10 cellular contexts compared by ENCODE assay signal in genomic region chr11:118841469-118842222, GRCh38. TPM values are rescaled to one million over a fixed set of nuclear protein-coding genes. Genes with fewer than 3 reads are reported as not detected.
DNase-seq lines count a peak whose midpoint lies in the region; ATAC-seq and TF ChIP-seq lines count a peak whose summit lies in the region.
"Had no signal": no experiment of that assay in that cellular context is flagged by ENCODE, and none has a peak within 500 bp of the region (broad histone marks: within the 10 kb centered on the region; RNA-seq: fewer than 3 reads in every experiment).

No MANE protein-coding gene starts in this region.

- H3K4me1 ChIP-seq in stomach = peaks cover 0 to 16% (median 5%) of the 10 kb centered on the region in 4 donors

- TF ChIP-seq POLR2A in stomach (IDR thresholded peaks at IDR 0.05) = no peak

- H3K9me3 ChIP-seq in KOPT-K1 (ENCODE audit: insufficient read depth, low read length, poor library complexity, severe bottlenecking) (no peaks in the 10 kb centered on the region), stomach (no peaks in the 10 kb centered on the region)

- WGBS in stomach, 5 donors = 71 to 82% (median 73%) methylated on average over 8 of the region's 8 CpGs

- TF ChIP-seq CTCF in stomach (IDR thresholded peaks at IDR 0.05) = no peak

- peak; percentile 30 for DNase-seq in activated effector memory CD4-positive, alpha-beta T cell treated with Interleukin-2 at 50 U/mL for 16 hours
- DNase-seq in stimulated activated CD4-positive, alpha-beta T cell treated with anti-CD3 and anti-CD28 coated beads, TNF-alpha, amount 100 ng/mL, for 24 hours (ENCODE audit: low read depth in 3 of 3) = peak in 2 of 3 experiments; percentile 28 to 44
- no peak for DNase-seq in NCI-H187 treated with DMSO at 0.1 percent for 48 hours (lab: John Stamatoyannopoulos, UW)
- DNase-seq in SIG-M5 (lab: John Stamatoyannopoulos, UW) = no peak
- no peak for DNase-seq in SW 1271 (lab: John Stamatoyannopoulos, UW)
- DNase-seq in stomach = no peak
- DNase-seq: GF-D8 had no signal

- peak overlapping the region; percentile 75 for H3K27ac ChIP-seq in KOPT-K1 (ENCODE audit: low read depth, low read length, poor library complexity, severe bottlenecking)
- H3K27ac ChIP-seq in stomach = no peak overlapping the region

- intact Hi-C loops in stomach (cut with DNase I; ENCODE audit: low total_unique reads) = no loop called here

- TF ChIP-seq EP300 in stomach (IDR thresholded peaks at IDR 0.05) = no peak

- H3K4me3 ChIP-seq in stomach = no peak overlapping the region

- H3K36me3 ChIP-seq in KOPT-K1 (ENCODE audit: insufficient read depth, low read length) (no peaks in the 10 kb centered on the region), stomach (no peaks in the 10 kb centered on the region)

- peak; percentile 52 for ATAC-seq in GM19025 (IDR thresholded peaks at IDR 0.05; ENCODE audit: low read depth, unreplicated experiment)

- H3K27me3 ChIP-seq in stomach = no peaks in the 10 kb centered on the region

RNA-seq across cellular contexts. Expression of gene CXCR5, which starts 42.0 kb away (rescaled TPM):
- total RNA-seq in stomach = under 1 TPM in 1 of 5 donors, not detected in 4; 0.14 TPM
- polyA plus RNA-seq in stomach = under 1 TPM; 0.12 to 0.60 (median 0.15) TPM
- total RNA-seq: renal cortical epithelial cell had no signal

RNA-seq across cellular contexts. Expression of gene DDX6, which starts 50.7 kb away (rescaled TPM):
- 100 to 1,000 TPM in 2 of 5 donors, 10 to 100 TPM in 3; 21.6 to 203 (median 99.3) TPM for total RNA-seq in stomach
- polyA plus RNA-seq in stomach = 10 to 100 TPM; 17.1 to 21.2 (median 18.4) TPM

Comparison
In these comparisons a context has a peak if more than half of its experiments do, and no peak if none do; other contexts are left out.
1. DNase-seq: peak in activated effector memory CD4-positive, alpha-beta T cell treated with Interleukin-2 at 50 U/mL for 16 hours (single experiment) and stimulated activated CD4-positive, alpha-beta T cell treated with anti-CD3 and anti-CD28 coated beads, TNF-alpha, amount 100 ng/mL, for 24 hours (2 of 3); none in NCI-H187 treated with DMSO at 0.1 percent for 48 hours (single experiment), SIG-M5 (single experiment), SW 1271 (0 of 2) and stomach (single experiment).